In the genomic region with DNA sequence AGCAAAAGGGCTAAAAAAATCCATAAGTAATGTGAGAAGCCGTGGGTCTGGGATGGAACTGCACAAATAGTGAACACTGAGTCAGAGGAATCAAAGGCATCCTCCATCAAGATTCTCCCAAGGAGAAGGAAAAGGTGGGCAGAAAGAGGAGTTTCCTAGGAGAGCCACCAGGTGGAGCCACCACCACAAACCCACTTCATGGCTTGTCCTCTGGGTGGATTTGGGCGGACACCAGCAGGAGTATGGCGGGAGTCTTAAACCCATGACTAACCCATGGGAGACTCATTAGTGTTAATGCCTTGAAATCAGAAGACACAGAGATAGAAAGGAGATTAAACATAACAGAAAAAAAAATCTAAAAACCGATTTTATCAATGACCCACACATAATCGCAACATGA, we compare ENCODE assay signal across 8 cellular contexts.
DNase-seq lines count a peak whose midpoint lies in the region; ATAC-seq and TF ChIP-seq lines count a peak whose summit lies in the region.

No MANE protein-coding gene starts in this region.

- no peak overlapping the region for H3K9ac ChIP-seq in neural progenitor cell

- H3K4me1 ChIP-seq in esophagus squamous epithelium = peaks cover 0 to 2% (median 0%) of the 10 kb centered on the region in 3 donors
- no peaks in the 10 kb centered on the region for H3K4me1 ChIP-seq in neural progenitor cell

- peak overlapping the region; percentile 52 for H3K27ac Mint-ChIP-seq in activated CD8-positive, alpha-beta memory T cell treated with anti-CD3 and anti-CD28 coated beads, Interleukin-2, amount 10 ng/mL, durations not matched to agents 7 days and 5 days
- H3K27ac Mint-ChIP-seq in neural progenitor cell = no peak overlapping the region

- H3K27ac ChIP-seq in esophagus squamous epithelium (no peak overlapping the region), neural progenitor cell (no peak overlapping the region)

- WGBS in esophagus squamous epithelium, 2 donors = 56 to 75% methylated on average over 3 to 5 of the region's 5 CpGs

- peak; percentile 54 for TF ChIP-seq CTCF in GM12874 (IDR thresholded peaks at IDR 0.05; ENCODE audit: insufficient read depth, low read depth, low read length)
- TF ChIP-seq CTCF in esophagus squamous epithelium (IDR thresholded peaks at IDR 0.05) = peak; percentile 40 to 68 (median 60)
- peak; percentile 71 for TF ChIP-seq CTCF in neural progenitor cell (IDR thresholded peaks at IDR 0.05)

- H3K27me3 ChIP-seq in esophagus squamous epithelium (no peaks in the 10 kb centered on the region), neural progenitor cell (no peaks in the 10 kb centered on the region)

- H3K79me2 ChIP-seq in neural progenitor cell (ENCODE audit: low read depth) = no peaks in the 10 kb centered on the region

- no peak overlapping the region for H3K4me3 Mint-ChIP-seq in activated CD8-positive, alpha-beta memory T cell treated with anti-CD3 and anti-CD28 coated beads, Interleukin-2, amount 10 ng/mL, durations not matched to agents 7 days and 5 days
- H3K4me3 Mint-ChIP-seq in neural progenitor cell = no peak overlapping the region

- H3K4me2 ChIP-seq in neural progenitor cell = no peak overlapping the region

- peak; percentile 60 for DNase-seq in AG08396 (ENCODE audit: low spot score)
- DNase-seq in NCI-H526 (lab: John Stamatoyannopoulos, UW) = peak; percentile 7 to 60
- DNase-seq in activated CD8-positive, alpha-beta memory T cell treated with anti-CD3 and anti-CD28 coated beads, Interleukin-2, amount 10 ng/mL, durations not matched to agents 7 days and 5 days = peak; percentile 48
- DNase-seq in esophagus squamous epithelium (lab: John Stamatoyannopoulos, UW) = no peak
- peak; percentile 63 for DNase-seq in neural progenitor cell (ENCODE audit: low spot score)
- no peak for DNase-seq in GOT3 (lab: John Stamatoyannopoulos, UW)
- DNase-seq in GF-D8 (lab: John Stamatoyannopoulos, UW) = no peak

- no peak for ATAC-seq in activated CD8-positive, alpha-beta memory T cell treated with anti-CD3 and anti-CD28 coated beads, Interleukin-2, amount 10 ng/mL, durations not matched to agents 7 days and 5 days

- no peak overlapping the region for H3K4me3 ChIP-seq in esophagus squamous epithelium
- H3K4me3 ChIP-seq in neural progenitor cell = no peak overlapping the region

- intact Hi-C loops in esophagus squamous epithelium (cut with DNase I) = loop anchor here (10.0 kb wide), 1 partner anchor 145 kb away; a partner anchor contains a TSS

- H3K4me1 Mint-ChIP-seq in activated CD8-positive, alpha-beta memory T cell treated with anti-CD3 and anti-CD28 coated beads, Interleukin-2, amount 10 ng/mL, durations not matched to agents 7 days and 5 days = peaks cover 67% of the 10 kb centered on the region
- no peaks in the 10 kb centered on the region for H3K4me1 Mint-ChIP-seq in neural progenitor cell

- H3K9me3 Mint-ChIP-seq in activated CD8-positive, alpha-beta memory T cell treated with anti-CD3 and anti-CD28 coated beads, Interleukin-2, amount 10 ng/mL, durations not matched to agents 7 days and 5 days (ENCODE audit: low read depth) = no peaks in the 10 kb centered on the region
- no peaks in the 10 kb centered on the region for H3K9me3 Mint-ChIP-seq in neural progenitor cell

- no peaks in the 10 kb centered on the region for H4K20me1 ChIP-seq in neural progenitor cell (ENCODE audit: low read depth)

- no peak for TF ChIP-seq POLR2A in esophagus squamous epithelium (IDR thresholded peaks at IDR 0.05)

- H3K36me3 ChIP-seq in esophagus squamous epithelium (no peaks in the 10 kb centered on the region), neural progenitor cell (no peaks in the 10 kb centered on the region)

- no peak overlapping the region for H2AFZ ChIP-seq in neural progenitor cell (replicated peaks)

- H3K9me3 ChIP-seq in esophagus squamous epithelium (no peaks in the 10 kb centered on the region), neural progenitor cell (ENCODE audit: low read depth) (no peaks in the 10 kb centered on the region)

- H3F3A ChIP-seq in neural progenitor cell (ENCODE audit: low read depth) = no peaks in the 10 kb centered on the region

- CTCF ChIA-PET in activated CD8-positive, alpha-beta memory T cell treated with anti-CD3 and anti-CD28 coated beads, Interleukin-2, amount 10 ng/mL, durations not matched to agents 7 days and 5 days (lab: Charles Lee) = interaction anchor here (0.9 to 1.3 kb wide), 6 partner anchors 10 to 149 kb away, joined by 3 to 4 read pairs (median 3); no protein-coding TSS in a partner anchor

- no peaks in the 10 kb centered on the region for H3K27me3 Mint-ChIP-seq in activated CD8-positive, alpha-beta memory T cell treated with anti-CD3 and anti-CD28 coated beads, Interleukin-2, amount 10 ng/mL, durations not matched to agents 7 days and 5 days
- H3K27me3 Mint-ChIP-seq in neural progenitor cell (ENCODE audit: insufficient read depth, low read depth) = no peaks in the 10 kb centered on the region

- H3K36me3 Mint-ChIP-seq in activated CD8-positive, alpha-beta memory T cell treated with anti-CD3 and anti-CD28 coated beads, Interleukin-2, amount 10 ng/mL, durations not matched to agents 7 days and 5 days = peaks cover 19% of the 10 kb centered on the region
- no peaks in the 10 kb centered on the region for H3K36me3 Mint-ChIP-seq in neural progenitor cell

Comparison
In these comparisons a context has a peak if more than half of its experiments do, and no peak if none do; other contexts are left out.
1. DNase-seq: peak in AG08396 (single experiment), NCI-H526 (2 of 2), activated CD8-positive, alpha-beta memory T cell treated with anti-CD3 and anti-CD28 coated beads, Interleukin-2, amount 10 ng/mL, durations not matched to agents 7 days and 5 days (single experiment) and neural progenitor cell (single experiment); none in esophagus squamous epithelium (single experiment), GOT3 (single experiment) and GF-D8 (single experiment).
2. Peak in every context shown above with its lines, with median percentiles within 50 percentile points of each other: CTCF ChIP-seq.